ENCODE assay signal across 30 cellular contexts in the genomic region with DNA sequence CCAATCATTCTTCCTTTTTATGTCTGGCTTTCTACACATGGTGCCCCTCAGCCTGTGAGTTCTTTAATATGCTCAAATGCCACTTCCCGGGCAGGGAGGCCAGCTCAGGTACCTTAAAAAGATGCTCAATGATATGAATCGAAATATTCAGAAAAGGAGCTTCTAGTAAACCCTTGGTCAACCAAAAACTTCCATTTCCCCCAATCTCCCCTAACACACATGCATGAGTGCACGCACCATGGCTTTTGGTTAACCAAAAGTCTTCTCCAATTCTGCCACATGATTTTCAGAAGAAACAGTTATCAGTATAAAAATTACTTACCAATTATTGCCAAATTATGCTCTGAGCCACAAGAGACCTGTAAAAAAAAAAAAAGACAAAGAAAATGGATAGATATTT.
"Had no signal": no experiment of that assay in that cellular context is flagged by ENCODE, and none has a peak within 500 bp of the region (broad histone marks: within the 10 kb centered on the region; RNA-seq: fewer than 3 reads in every experiment).

No MANE protein-coding gene starts in this region.

- H3K4me1 Mint-ChIP-seq: stimulated activated effector memory CD8-positive, alpha-beta T cell treated with anti-CD3 and anti-CD28 coated beads, Interleukin-12 subunit alpha, Interleukin-12 subunit beta, amount 100 ng/mL, for 72 hours had no signal

- H3K27ac ChIP-seq: colonic mucosa, epithelial cell of prostate, foreskin keratinocyte, gastroesophageal sphincter, heart left ventricle, hepatocyte, left lung, neural progenitor cell, parathyroid adenoma, prostate gland, right atrium auricular region, testis, tibial artery had no signal

- H3K36me3 Mint-ChIP-seq: neural progenitor cell had no signal

- H3K36me3 ChIP-seq: colonic mucosa, neural progenitor cell, prostate gland, right atrium auricular region had no signal

- H3K4me3 Mint-ChIP-seq: dendritic cell treated with granulocyte-macrophage colony-stimulating factor and Interleukin-4, amounts not matched to agents 40 ng/mL and 50 ng/mL, for 4 days; endodermal cell; naive thymus-derived CD4-positive, alpha-beta T cell; nephron; neural progenitor cell; stimulated activated effector memory CD8-positive, alpha-beta T cell treated with anti-CD3 and anti-CD28 coated beads, Interleukin-12 subunit alpha, Interleukin-12 subunit beta, amount 100 ng/mL, for 72 hours; type B pancreatic cell had no signal

- H3K4me3 ChIP-seq: colonic mucosa, gastroesophageal sphincter, heart left ventricle, hepatocyte, left lung, neural progenitor cell, prostate gland, right atrium auricular region, testis, tibial artery had no signal

- ATAC-seq: esophagus mucosa; foreskin keratinocyte; gastroesophageal sphincter; heart left ventricle; left cardiac atrium; left lung; naive thymus-derived CD4-positive, alpha-beta T cell; sciatic nerve; stimulated activated effector memory CD8-positive, alpha-beta T cell treated with anti-CD3 and anti-CD28 coated beads, Interleukin-12 subunit alpha, Interleukin-12 subunit beta, amount 100 ng/mL, for 72 hours; stimulated activated naive CD8-positive, alpha-beta T cell treated with anti-CD3 and anti-CD28 coated beads, Interleukin-15, Interleukin-2, amounts not matched to agents 100 U/mL and 50 U/mL, for 24 hours had no signal

- H3K9me3 ChIP-seq: colonic mucosa, gastroesophageal sphincter, heart left ventricle, left lung, prostate gland, right atrium auricular region, testis, tibial artery had no signal

- DNase-seq: colonic mucosa; effector CD8-positive, alpha-beta T cell; endodermal cell; foreskin keratinocyte; heart left ventricle; kidney; left cardiac atrium; left lung; mesendoderm; midbrain; naive thymus-derived CD4-positive, alpha-beta T cell; stimulated activated CD4-positive, alpha-beta T cell treated with anti-CD3 and anti-CD28 coated beads, Interleukin-2, amount 100 ng/mL, for 24 hours; stimulated activated CD4-positive, alpha-beta T cell treated with anti-CD3 and anti-CD28 coated beads, Interleukin-4, amount 100 ng/mL, for 24 hours; stimulated activated naive CD8-positive, alpha-beta T cell treated with anti-CD3 and anti-CD28 coated beads, Interleukin-15, Interleukin-2, amounts not matched to agents 100 U/mL and 50 U/mL, for 24 hours; substantia nigra; testis; tibial artery had no signal

- H3K4me2 ChIP-seq: hepatocyte, neural progenitor cell had no signal

- H3K27me3 Mint-ChIP-seq: dendritic cell treated with granulocyte-macrophage colony-stimulating factor and Interleukin-4, amounts not matched to agents 40 ng/mL and 50 ng/mL, for 4 days; naive thymus-derived CD4-positive, alpha-beta T cell; type B pancreatic cell had no signal

- H3K27me3 ChIP-seq: colonic mucosa, foreskin keratinocyte, gastroesophageal sphincter, heart left ventricle, hepatocyte, left lung, neural progenitor cell, right atrium auricular region, testis, tibial artery had no signal

- H3K79me2 ChIP-seq: hepatocyte, parathyroid adenoma had no signal

- H3K27ac Mint-ChIP-seq: dendritic cell treated with granulocyte-macrophage colony-stimulating factor and Interleukin-4, amounts not matched to agents 40 ng/mL and 50 ng/mL, for 4 days; endodermal cell; naive thymus-derived CD4-positive, alpha-beta T cell; nephron; neural progenitor cell; stimulated activated effector memory CD8-positive, alpha-beta T cell treated with anti-CD3 and anti-CD28 coated beads, Interleukin-12 subunit alpha, Interleukin-12 subunit beta, amount 100 ng/mL, for 72 hours; type B pancreatic cell had no signal

- H3K9ac ChIP-seq: neural progenitor cell, parathyroid adenoma had no signal

- H3K9me3 Mint-ChIP-seq: dendritic cell treated with granulocyte-macrophage colony-stimulating factor and Interleukin-4, amounts not matched to agents 40 ng/mL and 50 ng/mL, for 4 days; endodermal cell; naive thymus-derived CD4-positive, alpha-beta T cell; nephron; neural progenitor cell; stimulated activated effector memory CD8-positive, alpha-beta T cell treated with anti-CD3 and anti-CD28 coated beads, Interleukin-12 subunit alpha, Interleukin-12 subunit beta, amount 100 ng/mL, for 72 hours; type B pancreatic cell had no signal

- H2AFZ ChIP-seq: hepatocyte, neural progenitor cell, parathyroid adenoma had no signal

- H3K4me1 ChIP-seq: colonic mucosa, foreskin keratinocyte, gastroesophageal sphincter, left lung, parathyroid adenoma, prostate gland, right atrium auricular region, testis, tibial artery had no signal
